In genomic region chr5:143197260-143197656, GRCh38 we compare ENCODE assay signal across 19 cellular contexts.
DNase-seq lines count a peak whose midpoint lies in the region; ATAC-seq and TF ChIP-seq lines count a peak whose summit lies in the region.
"Had no signal": no experiment of that assay in that cellular context is flagged by ENCODE, and none has a peak within 500 bp of the region (broad histone marks: within the 10 kb centered on the region; RNA-seq: fewer than 3 reads in every experiment).

No MANE protein-coding gene starts in this region.

- H3K36me3 ChIP-seq in MG63 = no peaks in the 10 kb centered on the region
- H3K36me3 ChIP-seq: heart left ventricle, suprapubic skin had no signal

- no peaks in the 10 kb centered on the region for H3K27me3 ChIP-seq in foreskin keratinocyte
- H3K27me3 ChIP-seq in MG63 = no peaks in the 10 kb centered on the region
- H3K27me3 ChIP-seq: heart left ventricle, suprapubic skin had no signal

- no peak overlapping the region for H3K4me3 ChIP-seq in MG63
- H3K4me3 ChIP-seq: heart left ventricle, suprapubic skin had no signal

- no peak for DNase-seq in activated CD4-positive, CD25-positive, alpha-beta regulatory T cell treated with anti-CD3 and anti-CD28 coated beads, Interleukin-2, amount 50 U/mL, for 72 hours
- DNase-seq in EH (ENCODE audit: low read depth) = peak; percentile 42
- DNase-seq in NCI-H226 = peak; percentile 62
- DNase-seq in foreskin keratinocyte = no peak
- no peak for DNase-seq in MG63
- no peak for DNase-seq in occipital lobe (lab: John Stamatoyannopoulos, UW)
- DNase-seq: 8988T, H7, heart left ventricle, mesenchymal stem cell, NCI-H2029 treated with DMSO at 0.1 percent for 48 hours, NCI-H446, NCI-H82 had no signal

- TF ChIP-seq CTCF in foreskin keratinocyte (conservative IDR thresholded peaks at IDR 0.05) = no peak

- ATAC-seq in activated CD4-positive, CD25-positive, alpha-beta regulatory T cell treated with anti-CD3 and anti-CD28 coated beads, Interleukin-2, amount 50 U/mL, for 24 hours = peak; percentile 36 to 41
- ATAC-seq in foreskin keratinocyte (no peak), HG03196 (IDR thresholded peaks at IDR 0.05; ENCODE audit: unreplicated experiment) (no peak)
- ATAC-seq: heart left ventricle, SK-N-SH treated with all-trans-retinoic acid at 6 μM for 48 hours, WTC11 had no signal

- peaks cover 4% of the 10 kb centered on the region; the same call in 1 of the 2 replicates for H3K9me3 ChIP-seq in MG63
- H3K9me3 ChIP-seq: suprapubic skin had no signal

- H3K27ac ChIP-seq in foreskin keratinocyte = peak overlapping the region; percentile 49
- H3K27ac ChIP-seq: heart left ventricle, HL-60, suprapubic skin had no signal

- H3K4me1 ChIP-seq in foreskin keratinocyte = peaks cover 31% of the 10 kb centered on the region

Comparison
In these comparisons a context has a peak if more than half of its experiments do, and no peak if none do; other contexts are left out.
1. ATAC-seq: peak in activated CD4-positive, CD25-positive, alpha-beta regulatory T cell treated with anti-CD3 and anti-CD28 coated beads, Interleukin-2, amount 50 U/mL, for 24 hours (2 of 2); none in foreskin keratinocyte (single experiment) and HG03196 (single experiment).
2. DNase-seq: peak in EH (single experiment) and NCI-H226 (single experiment); none in activated CD4-positive, CD25-positive, alpha-beta regulatory T cell treated with anti-CD3 and anti-CD28 coated beads, Interleukin-2, amount 50 U/mL, for 72 hours (single experiment), foreskin keratinocyte (0 of 2), MG63 (single experiment) and occipital lobe (single experiment).